Comparison of ENCODE assay signal across 19 cellular contexts in the genomic region with DNA sequence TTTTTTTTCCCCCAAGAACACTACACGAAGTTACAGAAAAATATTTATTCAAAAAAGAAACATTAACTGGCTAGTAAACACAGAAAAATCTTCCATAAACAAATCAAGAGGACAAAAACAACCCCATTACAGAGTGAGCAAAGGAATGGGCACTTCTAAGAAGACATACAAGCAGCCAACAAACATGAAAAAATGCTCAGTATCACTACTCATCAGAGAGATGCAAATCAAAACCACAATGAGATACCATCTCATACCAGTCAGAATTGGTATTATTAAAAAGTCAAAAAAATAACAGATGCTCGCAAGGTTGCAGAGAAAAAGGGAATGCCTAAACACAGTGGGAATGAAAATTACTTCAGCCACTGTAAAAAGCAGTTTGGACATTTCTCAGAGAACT.
DNase-seq lines count a peak whose midpoint lies in the region; ATAC-seq and TF ChIP-seq lines count a peak whose summit lies in the region.
"Had no signal": no experiment of that assay in that cellular context is flagged by ENCODE, and none has a peak within 500 bp of the region (broad histone marks: within the 10 kb centered on the region; RNA-seq: fewer than 3 reads in every experiment).

No MANE protein-coding gene starts in this region.

- no peaks in the 10 kb centered on the region for H3K4me1 ChIP-seq in ascending aorta
- no peaks in the 10 kb centered on the region for H3K4me1 ChIP-seq in testis
- H3K4me1 ChIP-seq: lower lobe of right lung had no signal

- intact Hi-C loops in ascending aorta (cut with DNase I) (no loop called here), testis (cut with DNase I; ENCODE audit: low total_unique reads) (no loop called here)

- WGBS in testis, 2 donors, result 65 to 72% methylated on average over 2 of the region's 2 CpGs

- in situ Hi-C loops in astrocyte of the spinal cord (cut with HindIII; ENCODE audit: low sequenced_read_pairs), result no loop called here

- H3K36me3 ChIP-seq in ascending aorta (peaks cover 0 to 2% of the 10 kb centered on the region in 2 donors), testis (ENCODE audit: low read depth, missing control alignments) (no peaks in the 10 kb centered on the region)

- H3K4me3 ChIP-seq in astrocyte of the spinal cord (ENCODE audit: low read depth, low read length), result no peak overlapping the region
- no peak overlapping the region for H3K4me3 ChIP-seq in ascending aorta
- H3K4me3 ChIP-seq in testis, result no peak overlapping the region
- H3K4me3 ChIP-seq: lower lobe of right lung had no signal

- no peaks in the 10 kb centered on the region for H3K27me3 ChIP-seq in ascending aorta
- no peaks in the 10 kb centered on the region for H3K27me3 ChIP-seq in testis

- TF ChIP-seq CTCF in astrocyte of the spinal cord (IDR thresholded peaks at IDR 0.05; ENCODE audit: low read depth, low read length), result no peak
- TF ChIP-seq CTCF in ascending aorta (IDR thresholded peaks at IDR 0.05), result no peak
- TF ChIP-seq CTCF in testis (IDR thresholded peaks at IDR 0.05), result no peak

- DNase-seq in astrocyte of the spinal cord (ENCODE audit: low read depth, low spot score) (peak; percentile 9), ascending aorta (ENCODE audit: low spot score in 2 of 2) (no peak), amniotic stem cell (lab: John Stamatoyannopoulos, UW) (no peak), caudate nucleus (lab: John Stamatoyannopoulos, UW) (no peak), testis (no peak)
- DNase-seq: activated CD4-positive, alpha-beta T cell treated with anti-CD3 and anti-CD28 coated beads, Interleukin-2, amount 10 ng/mL, durations not matched to agents 7 days and 5 days; activated naive CD8-positive, alpha-beta T cell treated with anti-CD3 and anti-CD28 coated beads, Interleukin-2, amount 10 ng/mL, durations not matched to agents 7 days and 5 days; COR-L47; DMS79 treated with DMSO at 0.1 percent for 48 hours; H9; kidney; lower lobe of right lung; NCI-H1417 treated with DMSO at 0.1 percent for 48 hours; NCI-H524 treated with DMSO at 0.1 percent for 48 hours; stimulated activated CD4-positive, alpha-beta T cell treated with anti-CD3 and anti-CD28 coated beads, Interleukin-4, amount 100 ng/mL, for 4 hours; stimulated activated naive CD8-positive, alpha-beta T cell treated with anti-CD3 and anti-CD28 coated beads, Interleukin-15, amount 100 ng/mL, for 72 hours had no signal

- H3K9me3 ChIP-seq in ascending aorta (no peaks in the 10 kb centered on the region), testis (no peaks in the 10 kb centered on the region)
- H3K9me3 ChIP-seq: lower lobe of right lung had no signal

- peak; percentile 41 for ATAC-seq in GM18867 (IDR thresholded peaks at IDR 0.05; ENCODE audit: unreplicated experiment)
- peak; percentile 50 for ATAC-seq in HG03442 (IDR thresholded peaks at IDR 0.05; ENCODE audit: unreplicated experiment)
- ATAC-seq: lower lobe of right lung; Right ventricle myocardium inferior; stimulated activated naive CD8-positive, alpha-beta T cell treated with anti-CD3 and anti-CD28 coated beads, Interleukin-15, amount 100 ng/mL, for 72 hours had no signal

- no peak for TF ChIP-seq POLR2A in testis (IDR thresholded peaks at IDR 0.05)

- H3K27ac ChIP-seq in ascending aorta (no peak overlapping the region), caudate nucleus (ENCODE audit: low read depth, low read length) (no peak overlapping the region), testis (no peak overlapping the region)
- H3K27ac ChIP-seq: lower lobe of right lung had no signal
